In the genomic region with DNA sequence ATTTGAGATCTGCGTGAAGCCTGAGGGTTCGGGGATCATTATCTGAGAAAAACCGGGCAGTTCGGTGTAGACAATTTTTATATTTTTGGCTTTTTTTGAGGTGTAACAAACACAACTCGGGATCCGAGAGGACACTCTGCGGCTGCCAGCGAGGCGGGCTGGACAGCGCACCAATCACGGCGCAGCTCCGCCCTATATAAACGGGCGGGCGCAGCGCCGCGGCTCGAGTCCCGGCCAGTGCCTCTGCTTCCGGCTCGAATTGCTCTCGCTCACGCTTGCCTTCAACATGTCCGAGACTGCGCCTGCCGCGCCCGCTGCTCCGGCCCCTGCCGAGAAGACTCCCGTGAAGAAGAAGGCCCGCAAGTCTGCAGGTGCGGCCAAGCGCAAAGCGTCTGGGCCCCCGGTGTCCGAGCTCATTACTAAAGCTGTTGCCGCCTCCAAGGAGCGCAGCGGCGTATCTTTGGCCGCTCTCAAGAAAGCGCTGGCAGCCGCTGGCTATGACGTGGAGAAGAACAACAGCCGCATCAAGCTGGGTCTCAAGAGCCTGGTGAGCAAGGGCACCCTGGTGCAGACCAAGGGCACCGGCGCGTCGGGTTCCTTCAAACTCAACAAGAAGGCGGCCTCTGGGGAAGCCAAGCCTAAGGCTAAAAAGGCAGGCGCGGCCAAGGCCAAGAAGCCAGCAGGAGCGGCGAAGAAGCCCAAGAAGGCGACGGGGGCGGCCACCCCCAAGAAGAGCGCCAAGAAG, we compare ENCODE assay signal across 8 cellular contexts.
A peak's percentile ranks its signal among the peaks of the same experiment; 100 is the strongest.
DNase-seq lines count a peak whose midpoint lies in the region; ATAC-seq and TF ChIP-seq lines count a peak whose summit lies in the region.

No MANE protein-coding gene starts in this region.

- H3K36me3 Mint-ChIP-seq in chondrocyte (ENCODE audit: low read depth): no peaks in the 10 kb centered on the region

- H3K27ac ChIP-seq in AG04450 (ENCODE audit: low read depth, low read length): peak overlapping the region; percentile 97

- peak overlapping the region; percentile 99 for H3K27ac Mint-ChIP-seq in chondrocyte (ENCODE audit: unreplicated experiment)

- no peaks in the 10 kb centered on the region; the same call in 1 of the 2 replicates for H3K9me3 ChIP-seq in AG04450 (ENCODE audit: control insufficient read depth, insufficient read depth, low read length)

- no peaks in the 10 kb centered on the region for H3K9me3 Mint-ChIP-seq in chondrocyte (ENCODE audit: low read depth)

- no peaks in the 10 kb centered on the region for H3K27me3 ChIP-seq in AG04450 (ENCODE audit: control insufficient read depth, insufficient read depth, low read length)

- H3K4me3 ChIP-seq in AG04450 (ENCODE audit: low read depth, low read length): peak overlapping the region; percentile 83

- DNase-seq in AG04450 (ENCODE audit: low read depth, low spot score) (peak; percentile 74), NCI-H345 treated with DMSO at 0.1 percent for 48 hours (lab: John Stamatoyannopoulos, UW; ENCODE audit: unreplicated experiment) (peak; percentile 78), chondrocyte (ENCODE audit: low spot score) (peak; percentile 95), kidney tubule cell (ENCODE audit: low spot score) (peak; percentile 94)
- DNase-seq in activated CD4-positive, alpha-beta T cell treated with anti-CD3 and anti-CD28 coated beads for 1 hour: peak; percentile 78
- DNase-seq in stimulated activated CD4-positive, alpha-beta T cell treated with anti-CD3 and anti-CD28 coated beads, Interleukin-15, amount 100 ng/mL, for 24 hours: peak; percentile 85

- peaks cover 39% of the 10 kb centered on the region for H3K4me1 Mint-ChIP-seq in chondrocyte (ENCODE audit: low read depth)

- CTCF ChIA-PET in AG04450 (lab: Charles Lee): interaction anchor here (1.0 kb wide), 1 partner anchor 32 kb away, joined by 3 read pairs; a partner anchor contains a TSS

- TF ChIP-seq CTCF in AG04450 (IDR thresholded peaks at IDR 0.05; ENCODE audit: low read depth, low read length) (peak; percentile 1; the same call in 1 of the 2 replicates), chondrocyte (IDR thresholded peaks at IDR 0.05) (no peak)

- no peaks in the 10 kb centered on the region for H3K27me3 Mint-ChIP-seq in chondrocyte (ENCODE audit: low read depth)

- POLR2A ChIA-PET in AG04450 (lab: Yijun Ruan, JAX): interaction anchor here (0.6 to 6.6 kb wide), 20 partner anchors 9 to 990 kb away, joined by 3 to 545 read pairs (median 14); a partner anchor contains a TSS

- ATAC-seq in GM18909 (IDR thresholded peaks at IDR 0.05; ENCODE audit: poor library complexity, unreplicated experiment) (peak; percentile 43), HG03159 (IDR thresholded peaks at IDR 0.05; ENCODE audit: unreplicated experiment) (peak; percentile 37)

- H3K4me3 Mint-ChIP-seq in chondrocyte (ENCODE audit: unreplicated experiment): peak overlapping the region; percentile 78

Comparison
In these comparisons a context has a peak if more than half of its experiments do, and no peak if none do; other contexts are left out.
1. Peak in every context shown above with its lines: DNase-seq, ATAC-seq, H3K4me3 ChIP-seq and H3K27ac ChIP-seq.